In the genomic region with DNA sequence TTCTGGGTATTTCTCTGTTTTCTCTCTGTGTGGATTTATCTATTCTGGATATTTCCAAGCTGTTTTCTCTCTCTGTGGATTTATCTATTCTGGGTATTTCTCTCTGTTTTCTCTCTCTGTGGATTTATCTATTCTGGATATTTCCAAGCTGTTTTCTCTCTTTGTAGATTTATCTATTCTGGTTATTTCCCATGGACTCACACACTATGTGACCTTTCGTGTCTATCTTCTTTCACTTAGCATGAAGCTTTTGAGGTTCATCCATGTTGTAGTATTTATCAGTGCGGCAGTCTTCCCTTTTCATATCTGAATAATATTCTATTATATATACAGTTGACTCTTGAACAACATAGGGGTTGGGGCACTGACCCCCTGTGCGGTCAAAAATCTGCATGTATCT, we compare ENCODE assay signal across 4 cellular contexts.
"Had no signal": no experiment of that assay in that cellular context is flagged by ENCODE, and none has a peak within 500 bp of the region (broad histone marks: within the 10 kb centered on the region; RNA-seq: fewer than 3 reads in every experiment).

No MANE protein-coding gene starts in this region.

- H3K4me1 Mint-ChIP-seq: GM23338, H9 had no signal

- ATAC-seq: GM23338 had no signal

- H3K4me3 ChIP-seq: GM23338 had no signal

- DNase-seq: H9, HCEC 1CT, IMR-90 had no signal

- H3K4me3 Mint-ChIP-seq: GM23338, H9 had no signal

- H3K27ac Mint-ChIP-seq: GM23338, H9 had no signal
